In genomic region chr3:115845986-115846385, GRCh38 we compare ENCODE assay signal across 27 cellular contexts.
"Had no signal": no experiment of that assay in that cellular context is flagged by ENCODE, and none has a peak within 500 bp of the region (broad histone marks: within the 10 kb centered on the region; RNA-seq: fewer than 3 reads in every experiment).

No MANE protein-coding gene starts in this region.

- DNase-seq: activated B cell treated with CpG ODN at 0.5 μM for 24 hours; activated CD4-positive, alpha-beta memory T cell treated with anti-CD3 and anti-CD28 coated beads for 36 hours; activated CD4-positive, alpha-beta T cell treated with anti-CD3 and anti-CD28 coated beads for 4 hours; activated CD4-positive, alpha-beta T cell treated with anti-CD3 and anti-CD28 coated beads, Interleukin-2, amount 10 ng/mL, durations not matched to agents 24 days and 14 days; activated CD4-positive, alpha-beta T cell treated with anti-CD3 and anti-CD28 coated beads, Interleukin-2, amount 50 U/mL, for 1 hour; activated CD4-positive, alpha-beta T cell treated with anti-CD3 and anti-CD28 coated beads, Interleukin-2, amount 50 U/mL, for 4 hours; activated CD4-positive, CD25-positive, alpha-beta regulatory T cell treated with anti-CD3 and anti-CD28 coated beads, Interleukin-2, amount 50 U/mL, for 72 hours; activated CD8-positive, alpha-beta memory T cell treated with anti-CD3 and anti-CD28 coated beads, Interleukin-2, amount 50 U/mL, for 4 hours; activated CD8-positive, alpha-beta T cell treated with anti-CD3 and anti-CD28 coated beads for 36 hours; activated effector memory CD4-positive, alpha-beta T cell treated with anti-CD3 and anti-CD28 coated beads, Interleukin-2, amount 50 U/mL, for 16 hours; activated gamma-delta T cell treated with Interleukin-2 at 50 U/mL for 16 hours; activated naive CD4-positive, alpha-beta T cell; activated naive CD4-positive, alpha-beta T cell treated with anti-CD3 and anti-CD28 coated beads for 36 hours; activated naive CD4-positive, alpha-beta T cell treated with anti-CD3 and anti-CD28 coated beads, Interleukin-2, amount 50 U/mL, for 16 hours; activated naive CD8-positive, alpha-beta T cell treated with anti-CD3 and anti-CD28 coated beads for 36 hours; activated T-cell treated with anti-CD3 and anti-CD28 coated beads for 4 hours; activated T-cell treated with anti-CD3 and anti-CD28 coated beads, Interleukin-2, amount 50 U/mL, for 1 hour; activated T-cell treated with anti-CD3 and anti-CD28 coated beads, Interleukin-2, amount 50 U/mL, for 4 hours; activated T-cell treated with anti-CD3 and anti-CD28 coated beads, Interleukin-2, amount 50 U/mL, for 72 hours; adrenal gland; amniotic stem cell; aorta; body of pancreas; brain microvascular endothelial cell; central memory CD4-positive, alpha-beta T cell; T-helper 2 cell; T-helper 9 cell had no signal
